In genomic region chr3:5252111-5252510, GRCh38 we compare ENCODE assay signal across 6 cellular contexts.
"Had no signal": no experiment of that assay in that cellular context is flagged by ENCODE, and none has a peak within 500 bp of the region (broad histone marks: within the 10 kb centered on the region; RNA-seq: fewer than 3 reads in every experiment).

No MANE protein-coding gene starts in this region.

- DNase-seq: H7, HFFc6, KBM-7 had no signal

- H3K27ac ChIP-seq: HL-60 had no signal

- ATAC-seq: GM23338, HCT116 had no signal
